ENCODE assay signal across 1 cellular context in the genomic region with DNA sequence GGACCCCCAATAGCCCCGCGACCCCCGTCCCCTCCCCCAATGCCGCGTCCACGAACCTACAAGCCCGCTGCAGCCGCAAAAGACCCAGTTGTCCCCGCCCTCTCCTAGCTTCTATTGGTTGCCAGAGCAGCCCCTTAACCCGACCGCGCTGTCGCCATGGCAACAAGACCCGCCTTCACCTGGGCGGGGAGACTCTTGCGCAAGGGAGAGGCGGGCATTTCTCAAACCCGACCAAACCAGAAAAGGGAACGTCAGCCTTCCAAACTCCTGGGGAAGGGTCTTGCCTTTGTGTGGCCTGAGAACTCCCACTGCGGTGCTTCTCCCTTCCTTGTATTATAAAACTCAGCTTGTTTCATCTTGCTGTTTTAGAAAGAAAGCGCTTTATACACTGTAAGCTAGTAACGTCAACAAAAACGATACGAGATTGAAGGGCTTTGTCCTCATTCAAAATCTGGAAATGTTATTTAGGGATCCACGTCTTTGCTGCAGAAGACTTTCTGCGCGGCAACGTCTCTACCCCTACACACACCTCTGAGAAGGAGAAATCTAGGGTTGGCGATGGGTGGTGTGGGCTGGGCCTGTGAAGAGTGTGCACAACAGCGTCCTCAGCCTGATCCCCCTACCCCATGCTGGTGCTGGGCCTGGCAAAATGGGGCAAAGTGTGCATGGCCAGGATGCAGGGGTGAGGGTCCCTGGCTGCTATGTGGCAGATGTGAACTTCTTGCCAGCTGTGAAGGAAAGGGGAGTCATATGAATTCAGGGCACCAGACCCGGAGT.
TF ChIP-seq lines count a peak whose summit lies in the region.

A gene (minus strand): TSS at position 86 of the 777 bp plus-strand sequence. CDS start 551 bp downstream, outside the sequence.

TF ChIP-seq in HEK293, 187 proteins besides CTCF, POLR2A, EP300 and RAD21 (continued from another document):
- TF ChIP-seq, protein P1, sequence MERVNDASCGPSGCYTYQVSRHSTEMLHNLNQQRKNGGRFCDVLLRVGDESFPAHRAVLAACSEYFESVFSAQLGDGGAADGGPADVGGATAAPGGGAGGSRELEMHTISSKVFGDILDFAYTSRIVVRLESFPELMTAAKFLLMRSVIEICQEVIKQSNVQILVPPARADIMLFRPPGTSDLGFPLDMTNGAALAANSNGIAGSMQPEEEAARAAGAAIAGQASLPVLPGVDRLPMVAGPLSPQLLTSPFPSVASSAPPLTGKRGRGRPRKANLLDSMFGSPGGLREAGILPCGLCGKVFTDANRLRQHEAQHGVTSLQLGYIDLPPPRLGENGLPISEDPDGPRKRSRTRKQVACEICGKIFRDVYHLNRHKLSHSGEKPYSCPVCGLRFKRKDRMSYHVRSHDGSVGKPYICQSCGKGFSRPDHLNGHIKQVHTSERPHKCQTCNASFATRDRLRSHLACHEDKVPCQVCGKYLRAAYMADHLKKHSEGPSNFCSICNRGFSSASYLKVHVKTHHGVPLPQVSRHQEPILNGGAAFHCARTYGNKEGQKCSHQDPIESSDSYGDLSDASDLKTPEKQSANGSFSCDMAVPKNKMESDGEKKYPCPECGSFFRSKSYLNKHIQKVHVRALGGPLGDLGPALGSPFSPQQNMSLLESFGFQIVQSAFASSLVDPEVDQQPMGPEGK (tag by site-specific recombination; IDR thresholded peaks at IDR 0.05), result 0 out of 2 replicates have a peak, but pooled peaks have one; percentile 40
- no peak for TF ChIP-seq ZNF658 (tag by site-specific recombination; IDR thresholded peaks at IDR 0.05)
- TF ChIP-seq, protein P2, sequence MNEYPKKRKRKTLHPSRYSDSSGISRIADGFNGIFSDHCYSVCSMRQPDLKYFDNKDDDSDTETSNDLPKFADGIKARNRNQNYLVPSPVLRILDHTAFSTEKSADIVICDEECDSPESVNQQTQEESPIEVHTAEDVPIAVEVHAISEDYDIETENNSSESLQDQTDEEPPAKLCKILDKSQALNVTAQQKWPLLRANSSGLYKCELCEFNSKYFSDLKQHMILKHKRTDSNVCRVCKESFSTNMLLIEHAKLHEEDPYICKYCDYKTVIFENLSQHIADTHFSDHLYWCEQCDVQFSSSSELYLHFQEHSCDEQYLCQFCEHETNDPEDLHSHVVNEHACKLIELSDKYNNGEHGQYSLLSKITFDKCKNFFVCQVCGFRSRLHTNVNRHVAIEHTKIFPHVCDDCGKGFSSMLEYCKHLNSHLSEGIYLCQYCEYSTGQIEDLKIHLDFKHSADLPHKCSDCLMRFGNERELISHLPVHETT (tag by site-specific recombination; IDR thresholded peaks at IDR 0.05), result no peak
- TF ChIP-seq TRIM28 (IDR thresholded peaks at IDR 0.05; ENCODE audit: borderline replicate concordance, low read length), result 0 out of 2 replicates have a peak, but pooled peaks have one; percentile 65
- TF ChIP-seq, protein P3, sequence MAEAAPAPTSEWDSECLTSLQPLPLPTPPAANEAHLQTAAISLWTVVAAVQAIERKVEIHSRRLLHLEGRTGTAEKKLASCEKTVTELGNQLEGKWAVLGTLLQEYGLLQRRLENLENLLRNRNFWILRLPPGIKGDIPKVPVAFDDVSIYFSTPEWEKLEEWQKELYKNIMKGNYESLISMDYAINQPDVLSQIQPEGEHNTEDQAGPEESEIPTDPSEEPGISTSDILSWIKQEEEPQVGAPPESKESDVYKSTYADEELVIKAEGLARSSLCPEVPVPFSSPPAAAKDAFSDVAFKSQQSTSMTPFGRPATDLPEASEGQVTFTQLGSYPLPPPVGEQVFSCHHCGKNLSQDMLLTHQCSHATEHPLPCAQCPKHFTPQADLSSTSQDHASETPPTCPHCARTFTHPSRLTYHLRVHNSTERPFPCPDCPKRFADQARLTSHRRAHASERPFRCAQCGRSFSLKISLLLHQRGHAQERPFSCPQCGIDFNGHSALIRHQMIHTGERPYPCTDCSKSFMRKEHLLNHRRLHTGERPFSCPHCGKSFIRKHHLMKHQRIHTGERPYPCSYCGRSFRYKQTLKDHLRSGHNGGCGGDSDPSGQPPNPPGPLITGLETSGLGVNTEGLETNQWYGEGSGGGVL (tag by site-specific recombination; IDR thresholded peaks at IDR 0.05), result no peak
- TF ChIP-seq, protein P4, sequence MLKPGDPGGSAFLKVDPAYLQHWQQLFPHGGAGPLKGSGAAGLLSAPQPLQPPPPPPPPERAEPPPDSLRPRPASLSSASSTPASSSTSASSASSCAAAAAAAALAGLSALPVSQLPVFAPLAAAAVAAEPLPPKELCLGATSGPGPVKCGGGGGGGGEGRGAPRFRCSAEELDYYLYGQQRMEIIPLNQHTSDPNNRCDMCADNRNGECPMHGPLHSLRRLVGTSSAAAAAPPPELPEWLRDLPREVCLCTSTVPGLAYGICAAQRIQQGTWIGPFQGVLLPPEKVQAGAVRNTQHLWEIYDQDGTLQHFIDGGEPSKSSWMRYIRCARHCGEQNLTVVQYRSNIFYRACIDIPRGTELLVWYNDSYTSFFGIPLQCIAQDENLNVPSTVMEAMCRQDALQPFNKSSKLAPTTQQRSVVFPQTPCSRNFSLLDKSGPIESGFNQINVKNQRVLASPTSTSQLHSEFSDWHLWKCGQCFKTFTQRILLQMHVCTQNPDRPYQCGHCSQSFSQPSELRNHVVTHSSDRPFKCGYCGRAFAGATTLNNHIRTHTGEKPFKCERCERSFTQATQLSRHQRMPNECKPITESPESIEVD (tag by site-specific recombination; IDR thresholded peaks at IDR 0.05), result no peak
- TF ChIP-seq ZNF76 (tag by site-specific recombination; IDR thresholded peaks at IDR 0.05; ENCODE audit: borderline replicate concordance, low read depth), result no peak; the same call in 1 of the 2 replicates
- TF ChIP-seq SETDB1 (IDR thresholded peaks at IDR 0.05; ENCODE audit: insufficient read length, low read length), result no peak
- no peak for TF ChIP-seq ZBTB20 (tag by site-specific recombination; IDR thresholded peaks at IDR 0.05)
- TF ChIP-seq ZNF843 (tag by site-specific recombination; IDR thresholded peaks at IDR 0.05), result no peak
- no peak for TF ChIP-seq ZNF548 (tag by site-specific recombination; IDR thresholded peaks at IDR 0.05)
- no peak for TF ChIP-seq ZNF544 (tag by site-specific recombination; IDR thresholded peaks at IDR 0.05)
- TF ChIP-seq REPIN1 (tag by site-specific recombination; IDR thresholded peaks at IDR 0.05; ENCODE audit: low read depth), result no peak
- TF ChIP-seq ZNF324 (tag by site-specific recombination; IDR thresholded peaks at IDR 0.05), result no peak
- TF ChIP-seq ZNF274 (IDR thresholded peaks at IDR 0.05; ENCODE audit: low read length), result no peak
- no peak for TF ChIP-seq ZNF274 (tag by site-specific recombination; IDR thresholded peaks at IDR 0.05; ENCODE audit: borderline replicate concordance)
- no peak for TF ChIP-seq ZNF140 (tag by site-specific recombination; IDR thresholded peaks at IDR 0.05)
- 0 out of 2 replicates have a peak, but pooled peaks have one; percentile 1 for TF ChIP-seq KLF16 (tag by site-specific recombination; IDR thresholded peaks at IDR 0.05)
- TF ChIP-seq, protein P5, sequence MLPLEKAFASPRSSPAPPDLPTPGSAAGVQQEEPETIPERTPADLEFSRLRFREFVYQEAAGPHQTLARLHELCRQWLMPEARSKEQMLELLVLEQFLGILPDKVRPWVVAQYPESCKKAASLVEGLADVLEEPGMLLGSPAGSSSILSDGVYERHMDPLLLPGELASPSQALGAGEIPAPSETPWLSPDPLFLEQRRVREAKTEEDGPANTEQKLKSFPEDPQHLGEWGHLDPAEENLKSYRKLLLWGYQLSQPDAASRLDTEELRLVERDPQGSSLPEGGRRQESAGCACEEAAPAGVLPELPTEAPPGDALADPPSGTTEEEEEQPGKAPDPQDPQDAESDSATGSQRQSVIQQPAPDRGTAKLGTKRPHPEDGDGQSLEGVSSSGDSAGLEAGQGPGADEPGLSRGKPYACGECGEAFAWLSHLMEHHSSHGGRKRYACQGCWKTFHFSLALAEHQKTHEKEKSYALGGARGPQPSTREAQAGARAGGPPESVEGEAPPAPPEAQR (tag by site-specific recombination; IDR thresholded peaks at IDR 0.05), result no peak
TF ChIP-seq in HEK293: peak in this region for 10.
